ENCODE assay signal across 28 cellular contexts in the genomic region with DNA sequence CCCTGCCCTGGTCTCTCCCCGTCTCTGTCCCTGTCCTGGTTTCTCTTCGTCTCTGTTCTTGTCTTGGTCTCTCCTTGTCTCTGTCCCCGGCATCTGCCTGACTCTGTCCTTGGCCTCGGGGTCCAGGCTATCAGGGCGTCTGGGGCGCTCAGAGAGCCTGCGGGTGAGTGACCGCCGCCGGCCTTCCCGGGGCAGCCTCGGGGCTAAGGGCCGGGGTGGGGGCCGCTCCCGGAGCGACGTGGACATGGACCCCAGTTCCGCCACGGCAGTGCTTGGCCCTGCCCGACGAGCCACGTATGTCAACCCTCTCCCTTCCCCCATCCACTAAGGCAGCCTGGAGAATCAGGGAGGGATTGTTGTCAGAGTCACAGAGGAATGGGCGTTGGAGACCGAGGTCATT. TPM values are rescaled to one million over a fixed set of nuclear protein-coding genes. Genes with fewer than 3 reads are reported as not detected.
DNase-seq lines count a peak whose midpoint lies in the region; ATAC-seq, FAIRE-seq and TF ChIP-seq lines count a peak whose summit lies in the region.
"Had no signal": no experiment of that assay in that cellular context is flagged by ENCODE, and none has a peak within 500 bp of the region (broad histone marks: within the 10 kb centered on the region; RNA-seq: fewer than 3 reads in every experiment).

No MANE protein-coding gene starts in this region.

- H3K27me3 ChIP-seq in PC-3 (ENCODE audit: low read length) (no peaks in the 10 kb centered on the region), GM12878 (replicated peaks in 1 of 2; ENCODE audit: control insufficient read depth in 2 of 2, insufficient read depth in 2 of 2, low read length in 1 of 2) (no peaks in the 10 kb centered on the region), neutrophil (no peaks in the 10 kb centered on the region)
- H3K27me3 ChIP-seq: BLaER1 treated with 17β-estradiol and CSF1 and Interleukin-3, amounts not matched to agents 10 nM and 100 nM; heart left ventricle; MG63 had no signal

- H4K20me1 ChIP-seq in PC-3 (ENCODE audit: low read length) (no peaks in the 10 kb centered on the region), GM12878 (ENCODE audit: control insufficient read depth, insufficient read depth) (no peaks in the 10 kb centered on the region)

- no peak for FAIRE-seq in GM12878 (lab: Jason Lieb, UNC)
- no peak for FAIRE-seq in RCC 7860 (lab: Jason Lieb, UNC)

- no peak overlapping the region for H3K4me3 Mint-ChIP-seq in activated naive CD4-positive, alpha-beta T cell treated with anti-CD3 and anti-CD28 coated beads for 36 hours

- SMC1A ChIA-PET in GM12878 (lab: Charles Lee; ENCODE audit: uncharacterized antibody, unreplicated experiment): no interaction called here

- WGBS in GM12878 (ENCODE audit: insufficient coverage, insufficient replicate concordance, low lambda C conversion rate, missing lambda C conversion rate): 98% methylated on average over 24 of the region's 24 CpGs

- H3K4me1 ChIP-seq in PC-3 (ENCODE audit: insufficient read depth, low read length) (no peaks in the 10 kb centered on the region), GM12878 (ENCODE audit: control insufficient read depth, insufficient read depth, low read length) (no peaks in the 10 kb centered on the region), neutrophil (ENCODE audit: control insufficient read depth in 1 of 2, insufficient read depth in 1 of 2, low read depth in 1 of 2, low read length in 1 of 2) (no peaks in the 10 kb centered on the region)
- H3K4me1 ChIP-seq: heart left ventricle, psoas muscle had no signal

- DNase-seq in activated naive CD4-positive, alpha-beta T cell treated with anti-CD3 and anti-CD28 coated beads for 36 hours: no peak
- DNase-seq in activated naive CD4-positive, alpha-beta T cell treated with Interleukin-2 at 50 U/mL for 16 hours: no peak
- no peak for DNase-seq in PC-3
- DNase-seq in GM12878 (ENCODE audit: low read depth, low spot score): no peak
- no peak for DNase-seq in RCC 7860 (ENCODE audit: low spot score)
- DNase-seq in GM13976 (ENCODE audit: low spot score): no peak
- DNase-seq: ACHN; aorta; central memory CD4-positive, alpha-beta T cell; DMS153; GDM1; heart left ventricle; left colon; MG63; NCI-H1417 treated with DMSO at 0.1 percent for 48 hours; NCI-H510A treated with DMSO at 0.1 percent for 48 hours; NK-92 treated with Interleukin-12 subunit alpha and Interleukin-12 subunit beta, amount 100 ng/mL, for 24 hours; psoas muscle; stimulated activated naive CD4-positive, alpha-beta T cell had no signal

- no peak for TF ChIP-seq CTCF in PC-3 (conservative IDR thresholded peaks at IDR 0.05; ENCODE audit: low read depth, low read length)
- no peak for TF ChIP-seq CTCF in GM12878 (IDR thresholded peaks at IDR 0.05 in 2 of 3, conservative IDR thresholded peaks at IDR 0.05 in 1 of 3; ENCODE audit: control insufficient read depth in 2 of 3, extremely low read depth in 1 of 3, insufficient read depth in 1 of 3, low read depth in 3 of 3, low read length in 3 of 3)
- no peak for TF ChIP-seq CTCF in neutrophil (IDR thresholded peaks at IDR 0.05)
- no peak for TF ChIP-seq CTCF in GM13976 (IDR thresholded peaks at IDR 0.05; ENCODE audit: borderline replicate concordance, control extremely low read depth, extremely low read depth, insufficient read depth, missing control alignments)

- H3F3A ChIP-seq in PC-3 (ENCODE audit: low read length, unreplicated experiment): no peaks in the 10 kb centered on the region

- peak; percentile 28; the same call in 1 of the 2 replicates for TF ChIP-seq POLR2A in GM12878 (IDR thresholded peaks at IDR 0.05; ENCODE audit: low read depth, low read length)

- no peak for TF ChIP-seq EP300 in GM12878 (IDR thresholded peaks at IDR 0.05; ENCODE audit: borderline replicate concordance in 1 of 2, control insufficient read depth in 1 of 2, low read depth in 2 of 2, low read length in 2 of 2)

- H3K4me3 ChIP-seq in PC-3 (ENCODE audit: low read length): no peak overlapping the region
- H3K4me3 ChIP-seq in GM12878: no peak overlapping the region
- H3K4me3 ChIP-seq in neutrophil (ENCODE audit: low read depth in 1 of 2, low read length in 1 of 2): no peak overlapping the region
- H3K4me3 ChIP-seq: BLaER1 treated with 17β-estradiol and CSF1 and Interleukin-3, amounts not matched to agents 10 nM and 100 nM; heart left ventricle; MG63; psoas muscle; SK-N-MC had no signal

- peak overlapping the region; percentile 63 for H3K27ac Mint-ChIP-seq in activated naive CD4-positive, alpha-beta T cell treated with anti-CD3 and anti-CD28 coated beads for 36 hours

- intact Hi-C loops in activated naive CD4-positive, alpha-beta T cell treated with anti-CD3 and anti-CD28 coated beads for 36 hours (cut with micrococcal nuclease): no loop called here
- intact Hi-C loops in PC-3 (cut with micrococcal nuclease): no loop called here
- intact Hi-C loops in GM12878 (cut with micrococcal nuclease; ENCODE audit: unreplicated experiment): no loop called here

- peaks cover 42% of the 10 kb centered on the region for H3K4me1 Mint-ChIP-seq in activated naive CD4-positive, alpha-beta T cell treated with anti-CD3 and anti-CD28 coated beads for 36 hours (ENCODE audit: low read depth)

- H3K36me3 ChIP-seq in PC-3 (ENCODE audit: low read depth, low read length) (peaks cover 9% of the 10 kb centered on the region; the same call in 1 of the 2 replicates), GM12878 (ENCODE audit: control insufficient read depth in 2 of 2, insufficient read depth in 2 of 2, low read length in 1 of 2) (peaks cover 14 to 28% of the 10 kb centered on the region in 2 experiments; a peak in 3 of 4 replicates), neutrophil (peaks cover 96% of the 10 kb centered on the region)

- H3K4me2 ChIP-seq in PC-3 (ENCODE audit: low read length): no peak overlapping the region
- no peak overlapping the region for H3K4me2 ChIP-seq in GM12878 (ENCODE audit: control insufficient read depth, insufficient read depth)
- H3K4me2 ChIP-seq: BLaER1 treated with 17β-estradiol and CSF1 and Interleukin-3, amounts not matched to agents 10 nM and 100 nM had no signal

- POLR2A ChIA-PET in PC-3 (lab: Charles Lee; ENCODE audit: unreplicated experiment) (no interaction called here), GM12878 (lab: Charles Lee) (interaction anchor here (0.5 kb wide), 1 partner anchor 441 kb away, joined by 10 read pairs; no protein-coding TSS in a partner anchor)

- H3K27ac ChIP-seq in PC-3 (ENCODE audit: low read length): no peak overlapping the region
- no peak overlapping the region for H3K27ac ChIP-seq in GM12878 (ENCODE audit: control insufficient read depth, insufficient read depth)
- H3K27ac ChIP-seq in neutrophil: peak overlapping the region; percentile 42
- H3K27ac ChIP-seq: BLaER1 treated with 17β-estradiol and CSF1 and Interleukin-3, amounts not matched to agents 10 nM and 100 nM; epithelial cell of prostate; heart left ventricle; psoas muscle; SK-N-MC had no signal

- no peak for TF ChIP-seq RAD21 in GM12878 (IDR thresholded peaks at IDR 0.05; ENCODE audit: insufficient read depth, low read depth, low read length)

- BruUV-seq in PC-3 (replicated peaks; lab: Mats Ljungman, UMichigan): TSS peak; percentile 29
- BruUV-seq in GM12878 (replicated peaks; lab: Mats Ljungman, UMichigan): TSS peak; percentile 87

- H3K9me3 Mint-ChIP-seq in activated naive CD4-positive, alpha-beta T cell treated with anti-CD3 and anti-CD28 coated beads for 36 hours: no peaks in the 10 kb centered on the region

- peaks cover 38% of the 10 kb centered on the region for H3K36me3 Mint-ChIP-seq in activated naive CD4-positive, alpha-beta T cell treated with anti-CD3 and anti-CD28 coated beads for 36 hours (ENCODE audit: low read depth)

- H3K9ac ChIP-seq in PC-3 (ENCODE audit: low read length) (no peak overlapping the region), GM12878 (ENCODE audit: control insufficient read depth, insufficient read depth, low read length) (no peak overlapping the region)
- H3K9ac ChIP-seq: BLaER1 treated with 17β-estradiol and CSF1 and Interleukin-3, amounts not matched to agents 10 nM and 100 nM had no signal

- H3K9me2 ChIP-seq in PC-3 (replicated peaks; ENCODE audit: low read length): no peaks in the 10 kb centered on the region

- RAD21 ChIA-PET in GM12878 (lab: Charles Lee; ENCODE audit: unreplicated experiment): no interaction called here

- no peaks in the 10 kb centered on the region for H3K79me2 ChIP-seq in PC-3 (ENCODE audit: low read length)
- H3K79me2 ChIP-seq in GM12878 (ENCODE audit: control insufficient read depth, insufficient read depth, low read length): no peaks in the 10 kb centered on the region

- H3K27me3 Mint-ChIP-seq in activated naive CD4-positive, alpha-beta T cell treated with anti-CD3 and anti-CD28 coated beads for 36 hours (ENCODE audit: low read depth): no peaks in the 10 kb centered on the region

- ATAC-seq in PC-3 (no peak), GM12878 (no peak), GM19023 (IDR thresholded peaks at IDR 0.05; ENCODE audit: unreplicated experiment) (no peak)
- ATAC-seq: heart left ventricle, left colon, psoas muscle had no signal

- no peaks in the 10 kb centered on the region for H3K9me3 ChIP-seq in PC-3 (ENCODE audit: low read length)
- no peaks in the 10 kb centered on the region for H3K9me3 ChIP-seq in GM12878 (replicated peaks; ENCODE audit: control insufficient read depth, insufficient read depth, low read length)
- H3K9me3 ChIP-seq in neutrophil: peaks cover 7% of the 10 kb centered on the region
- H3K9me3 ChIP-seq: BLaER1 treated with 17β-estradiol and CSF1 and Interleukin-3, amounts not matched to agents 10 nM and 100 nM; heart left ventricle; MG63; psoas muscle had no signal

- CTCF ChIA-PET in activated naive CD4-positive, alpha-beta T cell treated with anti-CD3 and anti-CD28 coated beads for 36 hours (lab: Charles Lee): no interaction called here
- CTCF ChIA-PET in PC-3 (lab: Charles Lee) (no interaction called here), GM12878 (lab: Yijun Ruan, JAX) (interaction anchor here (0.5 kb wide), 1 partner anchor 36 kb away, joined by 4 read pairs; no protein-coding TSS in a partner anchor)

- in situ Hi-C loops in GM12878 (cut with MboI): no loop called here
- in situ Hi-C loops in GM13976 (cut with MboI; ENCODE audit: low sequenced_read_pairs, unreplicated experiment): no loop called here

- H2AFZ ChIP-seq in PC-3 (ENCODE audit: low read length): no peak overlapping the region
- no peak overlapping the region for H2AFZ ChIP-seq in GM12878 (ENCODE audit: control insufficient read depth, low read depth, low read length)

RNA-seq across cellular contexts. Expression of a gene that starts 14.8 kb away (rescaled TPM):
- 100 to 1,000 TPM; 246 to 260 TPM for total RNA-seq in activated naive CD4-positive, alpha-beta T cell treated with anti-CD3 and anti-CD28 coated beads for 36 hours
- total RNA-seq in PC-3 (2014; rRNA removed) (50.8 and 64.3 TPM in 2 replicates), GM12878 (2014; rRNA removed) (63.3 and 67.8 TPM in 2 replicates), GM12878 (2014; rRNA removed; fragmentation: Illumina TruSeq; extraction: Trizol) (21.2 and 21.7 TPM in 2 replicates), GM12878 (2021) (185 and 207 TPM in 2 replicates)
- total RNA-seq in GM12878 (2013; cell fraction: nucleolus; rRNA removed): 129 and 142 TPM in 2 replicates
- 58.7 TPM for polyA plus RNA-seq in GM12878 (2011; ENCODE audit: low read depth)
- polyA plus RNA-seq in GM12878 (2011; rRNA removed) (22.5 and 40.1 TPM in 2 replicates), GM12878 (2014; fragmentation: Illumina TruSeq; extraction: Trizol) (13.4 and 35.3 TPM in 2 replicates), GM12878 (2014; fragmentation: Nextera tagmentation; extraction: Ambion mirVana) (1 to 10 TPM; 1.2 to 5.9 TPM), GM12878 (2014; rRNA removed) (151 and 182 TPM in 2 replicates), GM12878 (2016; fragmentation: Nextera tagmentation; extraction: Ambion mirVana) (100 to 1,000 TPM in 1 of 2 experiments, 10 to 100 TPM in 1; 89.7 to 110 TPM)
- polyA plus RNA-seq in GM12878 (2011; cell fraction: cytosol; rRNA removed): 52.3 and 74.7 TPM in 2 replicates
- polyA plus RNA-seq in GM12878 (2011; cell fraction: nucleus; rRNA removed): 425 and 583 TPM in 2 replicates
- 158 and 192 TPM in 2 replicates for polyA plus RNA-seq in GM12878 (2012)
- 21.7 and 42.7 TPM in 2 replicates for polyA minus RNA-seq in GM12878 (2011; rRNA and poly(A)+ RNA removed)
- polyA minus RNA-seq in GM12878 (2011; cell fraction: cytosol; rRNA and poly(A)+ RNA removed): 28.9 and 30.2 TPM in 2 replicates
- 40.9 and 71.2 TPM in 2 replicates for polyA minus RNA-seq in GM12878 (2011; cell fraction: nucleus; rRNA and poly(A)+ RNA removed)

RNA-seq across cellular contexts. Expression of a gene that starts 20.7 kb away (rescaled TPM):
- 1 to 10 TPM; 2.5 to 2.7 TPM for total RNA-seq in activated naive CD4-positive, alpha-beta T cell treated with anti-CD3 and anti-CD28 coated beads for 36 hours
- total RNA-seq in PC-3 (2014; rRNA removed) (0.11 TPM in 1 of 2 replicates, not detected in the other), GM12878 (2014; rRNA removed) (370 and 414 TPM in 2 replicates), GM12878 (2014; rRNA removed; fragmentation: Illumina TruSeq; extraction: Trizol) (243 and 253 TPM in 2 replicates), GM12878 (2021) (357 and 368 TPM in 2 replicates)
- total RNA-seq in GM12878 (2013; cell fraction: nucleolus; rRNA removed): 163 and 166 TPM in 2 replicates
- 302 TPM for polyA plus RNA-seq in GM12878 (2011; ENCODE audit: low read depth)
- polyA plus RNA-seq in GM12878 (2011; rRNA removed) (117 and 280 TPM in 2 replicates), GM12878 (2014; fragmentation: Illumina TruSeq; extraction: Trizol) (97.1 and 294 TPM in 2 replicates), GM12878 (2014; fragmentation: Nextera tagmentation; extraction: Ambion mirVana) (10 to 100 TPM; 38.8 to 76.5 TPM), GM12878 (2014; rRNA removed) (400 and 502 TPM in 2 replicates), GM12878 (2016; fragmentation: Nextera tagmentation; extraction: Ambion mirVana) (100 to 1,000 TPM; 268 to 283 TPM)
- 347 and 501 TPM in 2 replicates for polyA plus RNA-seq in GM12878 (2011; cell fraction: cytosol; rRNA removed)
- polyA plus RNA-seq in GM12878 (2011; cell fraction: nucleus; rRNA removed): 160 and 176 TPM in 2 replicates
- 480 and 877 TPM in 2 replicates for polyA plus RNA-seq in GM12878 (2012)
- 144 and 359 TPM in 2 replicates for polyA minus RNA-seq in GM12878 (2011; rRNA and poly(A)+ RNA removed)
- 143 and 156 TPM in 2 replicates for polyA minus RNA-seq in GM12878 (2011; cell fraction: cytosol; rRNA and poly(A)+ RNA removed)
- 66.9 and 93.6 TPM in 2 replicates for polyA minus RNA-seq in GM12878 (2011; cell fraction: nucleus; rRNA and poly(A)+ RNA removed)
- total RNA-seq: fibroblast of villous mesenchyme had no signal

RNA-seq across cellular contexts. Expression of a gene that starts 30.4 kb away (rescaled TPM):
- total RNA-seq in activated naive CD4-positive, alpha-beta T cell treated with anti-CD3 and anti-CD28 coated beads for 36 hours: 1 to 10 TPM in 1 of 2 experiments, under 1 TPM in 1; 0.99 to 1.3 TPM
- total RNA-seq in PC-3 (2014; rRNA removed): 0.11 and 0.58 TPM in 2 replicates
- total RNA-seq in GM12878 (2013; cell fraction: nucleolus; rRNA removed): 0.83 and 1.2 TPM in 2 replicates
- 0.11 TPM in 1 of 2 replicates, not detected in the other for total RNA-seq in GM12878 (2014; rRNA removed)
- not detected in 2 replicates for total RNA-seq in GM12878 (2014; rRNA removed; fragmentation: Illumina TruSeq; extraction: Trizol)
- 0.10 and 0.19 TPM in 2 replicates for total RNA-seq in GM12878 (2021)
- polyA plus RNA-seq in GM12878 (2011; ENCODE audit: low read depth): 0.46 TPM
- 0.05 TPM in 1 of 2 replicates, not detected in the other for polyA plus RNA-seq in GM12878 (2011; rRNA removed)
- 0.04 and 0.10 TPM in 2 replicates for polyA plus RNA-seq in GM12878 (2011; cell fraction: cytosol; rRNA removed)
- polyA plus RNA-seq in GM12878 (2011; cell fraction: nucleus; rRNA removed): 1.2 and 1.3 TPM in 2 replicates
- polyA plus RNA-seq in GM12878 (2012): 1.00 and 1.4 TPM in 2 replicates
- polyA plus RNA-seq in GM12878 (2014; fragmentation: Illumina TruSeq; extraction: Trizol): 0.04 TPM in 1 of 2 replicates, not detected in the other
- not detected for polyA plus RNA-seq in GM12878 (2014; fragmentation: Nextera tagmentation; extraction: Ambion mirVana)
- 0.10 TPM in 1 of 2 replicates, not detected in the other for polyA plus RNA-seq in GM12878 (2014; rRNA removed)
- polyA plus RNA-seq in GM12878 (2016; fragmentation: Nextera tagmentation; extraction: Ambion mirVana): not detected
- polyA minus RNA-seq in GM12878 (2011; rRNA and poly(A)+ RNA removed): not detected in 2 replicates
- polyA minus RNA-seq in GM12878 (2011; cell fraction: cytosol; rRNA and poly(A)+ RNA removed): not detected in 2 replicates
- polyA minus RNA-seq in GM12878 (2011; cell fraction: nucleus; rRNA and poly(A)+ RNA removed): 0.24 TPM in 1 of 2 replicates, not detected in the other
- total RNA-seq: fibroblast of villous mesenchyme, psoas muscle, skeletal muscle tissue had no signal
- polyA plus RNA-seq: heart left ventricle had no signal

RNA-seq across cellular contexts. Expression of a gene that starts 37.8 kb away (rescaled TPM):
- total RNA-seq in activated naive CD4-positive, alpha-beta T cell treated with anti-CD3 and anti-CD28 coated beads for 36 hours: 1,000 to 10,000 TPM; 4,092 to 4,109 TPM
- total RNA-seq in PC-3 (2014; rRNA removed) (1,687 and 1,830 TPM in 2 replicates), GM12878 (2014; rRNA removed) (2,833 and 3,056 TPM in 2 replicates), GM12878 (2014; rRNA removed; fragmentation: Illumina TruSeq; extraction: Trizol) (4,466 and 4,585 TPM in 2 replicates), GM12878 (2021) (4,047 and 4,139 TPM in 2 replicates)
- total RNA-seq in GM12878 (2013; cell fraction: nucleolus; rRNA removed): 337 and 389 TPM in 2 replicates
- polyA plus RNA-seq in GM12878 (2011; ENCODE audit: low read depth): 3,782 TPM
- polyA plus RNA-seq in GM12878 (2011; rRNA removed) (2,203 and 3,275 TPM in 2 replicates), GM12878 (2014; fragmentation: Illumina TruSeq; extraction: Trizol) (763 and 2,654 TPM in 2 replicates), GM12878 (2014; fragmentation: Nextera tagmentation; extraction: Ambion mirVana) (1,000 to 10,000 TPM; 5,523 to 5,578 TPM), GM12878 (2014; rRNA removed) (2,615 and 3,329 TPM in 2 replicates), GM12878 (2016; fragmentation: Nextera tagmentation; extraction: Ambion mirVana) (1,000 to 10,000 TPM; 4,207 to 4,390 TPM)
- 6,871 and 7,631 TPM in 2 replicates for polyA plus RNA-seq in GM12878 (2011; cell fraction: cytosol; rRNA removed)
- 984 and 1,594 TPM in 2 replicates for polyA plus RNA-seq in GM12878 (2011; cell fraction: nucleus; rRNA removed)
- polyA plus RNA-seq in GM12878 (2012): 5,988 and 6,622 TPM in 2 replicates
- 545 and 1,896 TPM in 2 replicates for polyA minus RNA-seq in GM12878 (2011; rRNA and poly(A)+ RNA removed)
- 1,252 and 1,303 TPM in 2 replicates for polyA minus RNA-seq in GM12878 (2011; cell fraction: cytosol; rRNA and poly(A)+ RNA removed)
- 228 and 274 TPM in 2 replicates for polyA minus RNA-seq in GM12878 (2011; cell fraction: nucleus; rRNA and poly(A)+ RNA removed)

RNA-seq across cellular contexts. Expression of a gene that starts 53.0 kb away (rescaled TPM):
- not detected for total RNA-seq in activated naive CD4-positive, alpha-beta T cell treated with anti-CD3 and anti-CD28 coated beads for 36 hours
- total RNA-seq in PC-3 (2014; rRNA removed) (not detected in 2 replicates), GM12878 (2014; rRNA removed) (not detected in 2 replicates), GM12878 (2014; rRNA removed; fragmentation: Illumina TruSeq; extraction: Trizol) (not detected in 2 replicates), GM12878 (2021) (not detected in 2 replicates)
- not detected in 2 replicates for total RNA-seq in GM12878 (2013; cell fraction: nucleolus; rRNA removed)
- polyA plus RNA-seq in GM12878 (2011; ENCODE audit: low read depth): not detected
- polyA plus RNA-seq in GM12878 (2011; rRNA removed) (not detected in 2 replicates), GM12878 (2014; fragmentation: Illumina TruSeq; extraction: Trizol) (not detected in 2 replicates), GM12878 (2014; fragmentation: Nextera tagmentation; extraction: Ambion mirVana) (not detected), GM12878 (2014; rRNA removed) (not detected in 2 replicates), GM12878 (2016; fragmentation: Nextera tagmentation; extraction: Ambion mirVana) (not detected)
- polyA plus RNA-seq in GM12878 (2011; cell fraction: cytosol; rRNA removed): not detected in 2 replicates
- polyA plus RNA-seq in GM12878 (2011; cell fraction: nucleus; rRNA removed): not detected in 2 replicates
- not detected in 2 replicates for polyA plus RNA-seq in GM12878 (2012)
- not detected in 2 replicates for polyA minus RNA-seq in GM12878 (2011; rRNA and poly(A)+ RNA removed)
- polyA minus RNA-seq in GM12878 (2011; cell fraction: cytosol; rRNA and poly(A)+ RNA removed): not detected in 2 replicates
- polyA minus RNA-seq in GM12878 (2011; cell fraction: nucleus; rRNA and poly(A)+ RNA removed): not detected in 2 replicates
- total RNA-seq: activated CD8-positive, alpha-beta memory T cell treated with anti-CD3 and anti-CD28 coated beads for 36 hours; aorta; fibroblast of villous mesenchyme; heart left ventricle; left colon; psoas muscle; skeletal muscle tissue; T-helper 2 cell treated with Interferon-gamma antibody and Interleukin-4, amounts not matched to agents 100 ng/mL and 5 ng/mL, for 36 hours had no signal
- polyA plus RNA-seq: aorta, heart left ventricle, psoas muscle had no signal

Comparison
In these comparisons a context has a peak if more than half of its experiments do, and no peak if none do; other contexts are left out.
1. RNA of a gene that starts 20.7 kb away (total RNA-seq): 163 to 414 TPM in GM12878; 2.5 to 2.7 TPM in activated naive CD4-positive, alpha-beta T cell treated with anti-CD3 and anti-CD28 coated beads for 36 hours and 0.11 TPM in PC-3; every median in the first group is over 10 times any median in the second.